ENCODE assay signal across 8 cellular contexts in genomic region chr13:26721251-26721939, GRCh38. TPM values are rescaled to one million over a fixed set of nuclear protein-coding genes. Genes with fewer than 3 reads are reported as not detected.
DNase-seq lines count a peak whose midpoint lies in the region; ATAC-seq and TF ChIP-seq lines count a peak whose summit lies in the region.

No MANE protein-coding gene starts in this region.

- no peaks in the 10 kb centered on the region for H3K9me3 ChIP-seq in right atrium auricular region

- H3K36me3 ChIP-seq in right atrium auricular region, result no peaks in the 10 kb centered on the region

- peak; percentile 57 for DNase-seq in COLO668 (lab: John Stamatoyannopoulos, UW; ENCODE audit: unreplicated experiment)
- DNase-seq in KG1 (lab: John Stamatoyannopoulos, UW), result peak; percentile 95
- DNase-seq in activated CD4-positive, alpha-beta T cell treated with anti-CD3 and anti-CD28 coated beads, Interleukin-2, amount 50 U/mL, for 48 hours, result peak; percentile 27 to 39
- peak; percentile 58 for DNase-seq in right atrium auricular region (ENCODE audit: low spot score)
- no peak for DNase-seq in foreskin keratinocyte
- no peak for DNase-seq in dermis blood vessel endothelial cell
- no peak for DNase-seq in NCI-H2081 (lab: John Stamatoyannopoulos, UW)
- no peak for DNase-seq in NK-92 (lab: John Stamatoyannopoulos, UW; ENCODE audit: unreplicated experiment)

- no peaks in the 10 kb centered on the region for H3K4me1 ChIP-seq in right atrium auricular region
- no peaks in the 10 kb centered on the region for H3K4me1 ChIP-seq in foreskin keratinocyte

- H3K4me3 ChIP-seq in right atrium auricular region, result no peak overlapping the region

- H3K27me3 ChIP-seq in right atrium auricular region (no peaks in the 10 kb centered on the region), foreskin keratinocyte (no peaks in the 10 kb centered on the region)

- H3K27ac ChIP-seq in right atrium auricular region (no peak overlapping the region), foreskin keratinocyte (no peak overlapping the region)

- no peak for TF ChIP-seq CTCF in right atrium auricular region (IDR thresholded peaks at IDR 0.05)
- no peak for TF ChIP-seq CTCF in foreskin keratinocyte (conservative IDR thresholded peaks at IDR 0.05)

- no peak for ATAC-seq in foreskin keratinocyte

RNA-seq across cellular contexts. Expression of gene GPR12, which starts 39.2 kb away (rescaled TPM):
- total RNA-seq in right atrium auricular region (under 1 TPM in 1 of 2 donors, not detected in 1; 0.07 TPM), foreskin keratinocyte (not detected in 2 replicates), dermis blood vessel endothelial cell (not detected in 2 replicates)
- not detected in 2 replicates for polyA plus RNA-seq in foreskin keratinocyte

Comparison
In these comparisons a context has a peak if more than half of its experiments do, and no peak if none do; other contexts are left out.
1. DNase-seq: peak in COLO668 (single experiment), KG1 (single experiment), activated CD4-positive, alpha-beta T cell treated with anti-CD3 and anti-CD28 coated beads, Interleukin-2, amount 50 U/mL, for 48 hours (2 of 2) and right atrium auricular region (single experiment); none in foreskin keratinocyte (0 of 2), dermis blood vessel endothelial cell (single experiment), NCI-H2081 (0 of 2) and NK-92 (single experiment).